Comparison of ENCODE assay signal across 1 cellular context in genomic region chr2:24088960-24089359, GRCh38.
TF ChIP-seq lines count a peak whose summit lies in the region.

No MANE protein-coding gene starts in this region.

TF ChIP-seq in HepG2, 621 proteins besides CTCF, POLR2A, EP300 and RAD21:
- TF ChIP-seq NR2F6 (IDR thresholded peaks at IDR 0.05): peak; percentile 41; the same call in 1 of the 2 replicates
- TF ChIP-seq NR2F6 (CRISPR knock-in tag; IDR thresholded peaks at IDR 0.05): peak; percentile 38; the same call in 1 of the 2 replicates
- TF ChIP-seq RARA (CRISPR knock-in tag; IDR thresholded peaks at IDR 0.05): peak; percentile 48; the same call in 1 of the 2 replicates
- TF ChIP-seq ATF4 (CRISPR knock-in tag; IDR thresholded peaks at IDR 0.05): 0 out of 4 replicates have a peak, but pooled peaks of 1 of the 2 experiments have one; percentile 56
